Comparison of ENCODE assay signal across 17 cellular contexts in the genomic region with DNA sequence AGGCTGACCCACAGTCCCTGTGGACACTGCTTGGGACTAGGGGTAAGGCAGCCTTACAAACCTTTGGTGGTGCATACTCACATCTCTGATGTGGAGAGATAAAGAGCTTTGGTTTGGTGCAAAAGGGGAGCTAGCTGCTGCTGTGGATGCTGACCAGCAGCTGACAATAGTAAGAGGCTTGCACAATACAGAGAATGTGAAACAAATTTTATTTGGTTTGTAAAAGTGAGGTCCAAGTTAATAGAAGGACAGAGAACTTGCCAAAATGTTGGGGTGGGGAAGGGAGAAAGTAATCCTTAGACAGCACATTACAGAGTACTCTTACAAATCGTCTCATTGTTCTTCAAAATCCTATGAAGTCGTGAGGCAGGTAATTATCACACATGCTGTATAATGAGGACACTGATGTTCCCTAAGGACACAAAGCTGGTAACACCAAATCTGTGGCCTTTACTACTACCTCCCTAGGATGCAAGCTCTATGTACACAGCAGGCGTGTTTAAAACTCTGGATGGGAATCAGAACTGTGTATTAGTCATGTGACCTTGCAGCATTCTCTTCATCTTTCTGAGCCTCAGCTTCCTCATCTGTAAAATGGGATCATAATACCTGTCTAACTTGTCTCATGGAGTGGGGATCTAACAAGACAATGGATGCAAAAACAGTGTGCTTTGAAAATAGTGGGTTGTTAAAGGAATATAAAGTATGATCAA. TPM values are rescaled to one million over a fixed set of nuclear protein-coding genes. Genes with fewer than 3 reads are reported as not detected.
A peak's percentile ranks its signal among the peaks of the same experiment; 100 is the strongest.
DNase-seq lines count a peak whose midpoint lies in the region; ATAC-seq and TF ChIP-seq lines count a peak whose summit lies in the region.
"Had no signal": no experiment of that assay in that cellular context is flagged by ENCODE, and none has a peak within 500 bp of the region (broad histone marks: within the 10 kb centered on the region; RNA-seq: fewer than 3 reads in every experiment).

No MANE protein-coding gene starts in this region.

- H3K9me3 Mint-ChIP-seq in stimulated activated effector memory CD8-positive, alpha-beta T cell treated with anti-CD3 and anti-CD28 coated beads, Interleukin-12 subunit alpha, Interleukin-12 subunit beta, amount 100 ng/mL, for 72 hours = no peaks in the 10 kb centered on the region

- TF ChIP-seq POLR2A in sigmoid colon (IDR thresholded peaks at IDR 0.05) = no peak

- in situ Hi-C loops in GM23248 (cut with MboI) = no loop called here

- H3K36me3 ChIP-seq in GM23248 (ENCODE audit: low read depth) (no peaks in the 10 kb centered on the region; the same call in 1 of the 2 replicates), sigmoid colon (no peaks in the 10 kb centered on the region)

- H3K4me3 Mint-ChIP-seq in stimulated activated effector memory CD8-positive, alpha-beta T cell treated with anti-CD3 and anti-CD28 coated beads, Interleukin-12 subunit alpha, Interleukin-12 subunit beta, amount 100 ng/mL, for 72 hours = no peak overlapping the region

- no peak overlapping the region for H3K4me3 ChIP-seq in GM23248
- H3K4me3 ChIP-seq in choroid plexus epithelial cell (ENCODE audit: low read depth, low read length) = no peak overlapping the region
- H3K4me3 ChIP-seq in fibroblast of villous mesenchyme (ENCODE audit: low read depth, low read length) = no peak overlapping the region
- no peak overlapping the region for H3K4me3 ChIP-seq in sigmoid colon

- H3K4me1 ChIP-seq in GM23248 (ENCODE audit: insufficient read depth) = peaks cover 29% of the 10 kb centered on the region
- peaks cover 0 to 3% (median 0%) of the 10 kb centered on the region in 4 donors for H3K4me1 ChIP-seq in sigmoid colon

- H3K27me3 ChIP-seq in GM23248 (replicated peaks; ENCODE audit: insufficient read depth) (no peaks in the 10 kb centered on the region), sigmoid colon (no peaks in the 10 kb centered on the region)

- H3K79me2 ChIP-seq in GM23248 (ENCODE audit: insufficient read depth) = peaks cover 82% of the 10 kb centered on the region

- 78 to 84% methylated on average over 3 of the region's 3 CpGs for WGBS in GM23248 (ENCODE audit: low coverage in 1 of 2, low lambda C conversion rate in 2 of 2, missing lambda C conversion rate in 2 of 2), 2 experiments
- WGBS in sigmoid colon, 2 donors = 67 to 88% methylated on average over 3 of the region's 3 CpGs

- H2AFZ ChIP-seq in GM23248 = no peak overlapping the region

- peak overlapping the region; percentile 13 for H3K27ac Mint-ChIP-seq in stimulated activated effector memory CD8-positive, alpha-beta T cell treated with anti-CD3 and anti-CD28 coated beads, Interleukin-12 subunit alpha, Interleukin-12 subunit beta, amount 100 ng/mL, for 72 hours

- peaks cover 27% of the 10 kb centered on the region for H3K4me1 Mint-ChIP-seq in stimulated activated effector memory CD8-positive, alpha-beta T cell treated with anti-CD3 and anti-CD28 coated beads, Interleukin-12 subunit alpha, Interleukin-12 subunit beta, amount 100 ng/mL, for 72 hours

- H3K4me2 ChIP-seq in GM23248 (ENCODE audit: unreplicated experiment) = no peak overlapping the region

- no peak for ATAC-seq in stimulated activated effector memory CD8-positive, alpha-beta T cell treated with anti-CD3 and anti-CD28 coated beads, Interleukin-12 subunit alpha, Interleukin-12 subunit beta, amount 100 ng/mL, for 72 hours
- ATAC-seq: Panc1 had no signal

- H3K27ac ChIP-seq in GM23248 (no peak overlapping the region), sigmoid colon (no peak overlapping the region)
- H3K27ac ChIP-seq: HL-60 had no signal

- no peak for TF ChIP-seq EP300 in sigmoid colon (IDR thresholded peaks at IDR 0.05)

- peak; percentile 37 for DNase-seq in GM23248
- DNase-seq in choroid plexus epithelial cell (ENCODE audit: low read depth) = peak; percentile 40
- DNase-seq in fibroblast of villous mesenchyme (ENCODE audit: low read depth) = peak; percentile 53
- no peak for DNase-seq in stimulated activated effector memory CD8-positive, alpha-beta T cell treated with anti-CD3 and anti-CD28 coated beads, Interleukin-12 subunit alpha, Interleukin-12 subunit beta, amount 100 ng/mL, for 72 hours (ENCODE audit: low spot score in 2 of 2)
- DNase-seq in NCI-H2029 treated with DMSO at 0.1 percent for 48 hours (lab: John Stamatoyannopoulos, UW) = no peak
- no peak for DNase-seq in SIG-M5 (lab: John Stamatoyannopoulos, UW)
- no peak for DNase-seq in sigmoid colon
- DNase-seq in stimulated activated CD4-positive, alpha-beta T cell treated with anti-CD3 and anti-CD28 coated beads, Interleukin-2, amount 100 ng/mL, for 24 hours = no peak
- DNase-seq: DMS79 treated with DMSO at 0.1 percent for 48 hours, HCEC 1CT, KBM-7, MV-4-11, NCI-H1417, NCI-H187 treated with DMSO at 0.1 percent for 48 hours, NCI-H774 had no signal

- H3K9ac ChIP-seq in GM23248 = no peak overlapping the region

- H4K20me1 ChIP-seq in GM23248 (ENCODE audit: insufficient read depth) = no peaks in the 10 kb centered on the region

- peaks cover 20% of the 10 kb centered on the region for H3F3A ChIP-seq in GM23248 (ENCODE audit: insufficient read depth)

- no peaks in the 10 kb centered on the region for H3K9me2 ChIP-seq in GM23248 (ENCODE audit: insufficient read depth)

- peaks cover 16% of the 10 kb centered on the region for H3K36me3 Mint-ChIP-seq in stimulated activated effector memory CD8-positive, alpha-beta T cell treated with anti-CD3 and anti-CD28 coated beads, Interleukin-12 subunit alpha, Interleukin-12 subunit beta, amount 100 ng/mL, for 72 hours

- H3K9me3 ChIP-seq in GM23248 (ENCODE audit: low read depth) (no peaks in the 10 kb centered on the region), sigmoid colon (no peaks in the 10 kb centered on the region)

- no peak for TF ChIP-seq CTCF in choroid plexus epithelial cell (conservative IDR thresholded peaks at IDR 0.05; ENCODE audit: low read depth, low read length)
- TF ChIP-seq CTCF in fibroblast of villous mesenchyme (IDR thresholded peaks at IDR 0.05; ENCODE audit: insufficient read depth, low read depth, low read length) = no peak
- no peak for TF ChIP-seq CTCF in sigmoid colon (IDR thresholded peaks at IDR 0.05)

- intact Hi-C loops in sigmoid colon (cut with DNase I) = no loop called here

RNA-seq across cellular contexts. Expression of a gene that starts 21.6 kb away (rescaled TPM):
- 14.0 and 15.3 TPM in 2 replicates for total RNA-seq in GM23248 (2014; rRNA removed; shearing (Covaris generic))
- polyA plus RNA-seq in GM23248 (2016; fragmentation: Nextera tagmentation; extraction: Ambion mirVana) (8.1 and 8.5 TPM in 2 replicates), sigmoid colon (1 to 10 TPM; 3.5 to 5.4 (median 5.2) TPM)
- total RNA-seq in fibroblast of villous mesenchyme (15.1 and 15.5 TPM in 2 replicates), sigmoid colon (10 to 100 TPM; 11.0 to 18.0 (median 12.0) TPM)

Comparison
In these comparisons a context has a peak if more than half of its experiments do, and no peak if none do; other contexts are left out.
1. DNase-seq: peak in GM23248 (single experiment), choroid plexus epithelial cell (single experiment) and fibroblast of villous mesenchyme (single experiment); none in stimulated activated effector memory CD8-positive, alpha-beta T cell treated with anti-CD3 and anti-CD28 coated beads, Interleukin-12 subunit alpha, Interleukin-12 subunit beta, amount 100 ng/mL, for 72 hours (0 of 2), NCI-H2029 treated with DMSO at 0.1 percent for 48 hours (single experiment), SIG-M5 (single experiment), sigmoid colon (single experiment) and stimulated activated CD4-positive, alpha-beta T cell treated with anti-CD3 and anti-CD28 coated beads, Interleukin-2, amount 100 ng/mL, for 24 hours (0 of 2).